In the genomic region with DNA sequence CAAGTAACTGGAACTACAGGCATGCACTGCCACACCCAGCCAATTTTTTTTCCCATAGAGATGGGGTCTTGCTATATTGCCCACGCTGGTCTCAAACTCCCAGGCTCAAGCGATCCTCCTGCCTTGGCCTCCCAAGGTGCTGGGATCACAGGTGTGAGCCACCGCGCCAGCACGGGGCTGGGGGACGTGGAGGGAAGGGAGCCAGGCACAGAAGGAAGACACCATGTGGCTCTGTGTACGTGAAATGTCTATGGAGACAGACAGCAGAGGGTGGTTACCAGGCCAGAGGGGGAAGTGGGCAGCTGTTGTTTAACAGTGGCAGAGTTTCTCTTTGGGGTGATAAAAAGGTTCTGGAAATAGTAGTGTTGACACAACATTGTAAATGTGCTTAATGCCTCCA, we compare ENCODE assay signal across 14 cellular contexts. TPM values are rescaled to one million over a fixed set of nuclear protein-coding genes. Genes with fewer than 3 reads are reported as not detected.
A peak's percentile ranks its signal among the peaks of the same experiment; 100 is the strongest.
DNase-seq lines count a peak whose midpoint lies in the region; ATAC-seq and TF ChIP-seq lines count a peak whose summit lies in the region.
"Had no signal": no experiment of that assay in that cellular context is flagged by ENCODE, and none has a peak within 500 bp of the region (broad histone marks: within the 10 kb centered on the region; RNA-seq: fewer than 3 reads in every experiment).

No MANE protein-coding gene starts in this region.

- no peak for ATAC-seq in naive thymus-derived CD4-positive, alpha-beta T cell

- H3K27me3 ChIP-seq in CD4-positive, alpha-beta memory T cell (ENCODE audit: insufficient read depth, low read length): no peaks in the 10 kb centered on the region
- no peaks in the 10 kb centered on the region for H3K27me3 ChIP-seq in naive thymus-derived CD4-positive, alpha-beta T cell (ENCODE audit: control insufficient read depth in 2 of 2, insufficient read depth in 2 of 2, low read length in 2 of 2)
- H3K27me3 ChIP-seq in ovary (no peaks in the 10 kb centered on the region), testis (no peaks in the 10 kb centered on the region)

- no peak for TF ChIP-seq EP300 in ovary (IDR thresholded peaks at IDR 0.05)

- no peaks in the 10 kb centered on the region for H3K36me3 ChIP-seq in CD4-positive, alpha-beta memory T cell (ENCODE audit: insufficient read depth, low read length)
- no peaks in the 10 kb centered on the region for H3K36me3 ChIP-seq in naive thymus-derived CD4-positive, alpha-beta T cell (ENCODE audit: control insufficient read depth in 2 of 3, insufficient read depth in 3 of 3, low read length in 3 of 3)
- no peaks in the 10 kb centered on the region for H3K36me3 ChIP-seq in ovary
- H3K36me3 ChIP-seq in testis (ENCODE audit: low read depth, missing control alignments): no peaks in the 10 kb centered on the region
- H3K36me3 ChIP-seq: sigmoid colon had no signal

- TF ChIP-seq CTCF in ovary (IDR thresholded peaks at IDR 0.05) (no peak), testis (IDR thresholded peaks at IDR 0.05) (no peak)

- CTCF ChIA-PET in CD4-positive, alpha-beta memory T cell (lab: Charles Lee; ENCODE audit: partially characterized antibody): no interaction called here
- CTCF ChIA-PET in naive thymus-derived CD4-positive, alpha-beta T cell (lab: Charles Lee): interaction anchor here (1.4 kb wide), 1 partner anchor 45 kb away, joined by 4 read pairs; no protein-coding TSS in a partner anchor

- no peaks in the 10 kb centered on the region for H3K9me3 Mint-ChIP-seq in CD4-positive, alpha-beta memory T cell
- H3K9me3 Mint-ChIP-seq in naive thymus-derived CD4-positive, alpha-beta T cell: no peaks in the 10 kb centered on the region

- H3K4me1 ChIP-seq in CD4-positive, alpha-beta memory T cell (ENCODE audit: insufficient read depth, low read length): peaks cover 53% of the 10 kb centered on the region
- H3K4me1 ChIP-seq in naive thymus-derived CD4-positive, alpha-beta T cell (ENCODE audit: control insufficient read depth in 2 of 2, insufficient read depth in 2 of 2, low read length in 2 of 2): peaks cover 28 to 49% of the 10 kb centered on the region in 2 donors
- H3K4me1 ChIP-seq in ovary (ENCODE audit: insufficient read depth) (no peaks in the 10 kb centered on the region), testis (peaks cover 3% of the 10 kb centered on the region)

- no peak for TF ChIP-seq POLR2A in ovary (IDR thresholded peaks at IDR 0.05)
- TF ChIP-seq POLR2A in testis (IDR thresholded peaks at IDR 0.05): no peak

- H3K4me3 ChIP-seq in CD4-positive, alpha-beta memory T cell (ENCODE audit: low read length in 2 of 2): no peak overlapping the region
- peak overlapping the region; percentile 58; the same call in 1 of the 2 replicates for H3K4me3 ChIP-seq in Jurkat, Clone E6-1 (ENCODE audit: low read length)
- no peak overlapping the region for H3K4me3 ChIP-seq in naive thymus-derived CD4-positive, alpha-beta T cell (ENCODE audit: low read length)
- H3K4me3 ChIP-seq in ovary (no peak overlapping the region), testis (no peak overlapping the region)
- H3K4me3 ChIP-seq: sigmoid colon had no signal

- WGBS in ovary, 3 donors: 70 to 78% (median 74%) methylated on average over 7 of the region's 7 CpGs
- 82 to 87% methylated on average over 7 of the region's 7 CpGs for WGBS in testis, 2 donors

- no peaks in the 10 kb centered on the region for H3K9me3 ChIP-seq in CD4-positive, alpha-beta memory T cell (ENCODE audit: control insufficient read depth in 1 of 2, low read length in 2 of 2)
- H3K9me3 ChIP-seq in naive thymus-derived CD4-positive, alpha-beta T cell (ENCODE audit: control insufficient read depth in 2 of 3, low read length in 3 of 3): no peaks in the 10 kb centered on the region
- H3K9me3 ChIP-seq in ovary (no peaks in the 10 kb centered on the region), testis (no peaks in the 10 kb centered on the region)
- H3K9me3 ChIP-seq: Caco-2, sigmoid colon had no signal

- H3K27ac Mint-ChIP-seq in CD4-positive, alpha-beta memory T cell: peak overlapping the region; percentile 36 to 95 (median 88)
- peak overlapping the region; percentile 36 to 92 (median 84) for H3K27ac Mint-ChIP-seq in naive thymus-derived CD4-positive, alpha-beta T cell

- no peak for DNase-seq in CD4-positive, alpha-beta memory T cell
- DNase-seq in Jurkat, Clone E6-1 (ENCODE audit: low read depth, low spot score): no peak
- DNase-seq in UCSD-AML1 (lab: John Stamatoyannopoulos, UW; ENCODE audit: unreplicated experiment) (peak; percentile 42), ovary (no peak), NCI-H1417 treated with DMSO at 0.1 percent for 48 hours (lab: John Stamatoyannopoulos, UW) (no peak), testis (no peak), NCI-H345 treated with DMSO at 0.1 percent for 48 hours (lab: John Stamatoyannopoulos, UW; ENCODE audit: unreplicated experiment) (no peak)
- DNase-seq in naive thymus-derived CD4-positive, alpha-beta T cell: no peak
- DNase-seq: activated T-cell treated with anti-CD3 and anti-CD28 coated beads, Interleukin-2, amount 50 U/mL, for 48 hours; Caco-2; islet precursor cell; MM.1S; NCI-H446; sigmoid colon had no signal

- peaks cover 21 to 50% (median 35%) of the 10 kb centered on the region in 4 donors for H3K4me1 Mint-ChIP-seq in CD4-positive, alpha-beta memory T cell
- peaks cover 11 to 50% (median 39%) of the 10 kb centered on the region in 7 donors for H3K4me1 Mint-ChIP-seq in naive thymus-derived CD4-positive, alpha-beta T cell

- H3K36me3 Mint-ChIP-seq in CD4-positive, alpha-beta memory T cell: no peaks in the 10 kb centered on the region
- no peaks in the 10 kb centered on the region for H3K36me3 Mint-ChIP-seq in naive thymus-derived CD4-positive, alpha-beta T cell

- POLR2A ChIA-PET in CD4-positive, alpha-beta memory T cell (lab: Charles Lee; ENCODE audit: partially characterized antibody): interaction anchor here (0.8 kb wide), 1 partner anchor 11 kb away, joined by 3 read pairs; no protein-coding TSS in a partner anchor
- POLR2A ChIA-PET in naive thymus-derived CD4-positive, alpha-beta T cell (lab: Charles Lee): interaction anchor here (0.6 kb wide), 1 partner anchor 124 kb away, joined by 3 read pairs; no protein-coding TSS in a partner anchor

- peak overlapping the region in 7 of 8 donors; percentile 24 to 85 (median 60) for H3K4me3 Mint-ChIP-seq in CD4-positive, alpha-beta memory T cell
- peak overlapping the region in 7 of 10 donors; percentile 57 to 78 (median 64) for H3K4me3 Mint-ChIP-seq in naive thymus-derived CD4-positive, alpha-beta T cell

- intact Hi-C loops in CD4-positive, alpha-beta memory T cell (cut with micrococcal nuclease): no loop called here
- intact Hi-C loops in naive thymus-derived CD4-positive, alpha-beta T cell (cut with micrococcal nuclease): loop anchor here in 1 of 2 donors (10.0 kb wide), 1 partner anchor 335 kb away; the partner anchor contains the start of gene ZFPM1
- intact Hi-C loops in ovary (cut with DNase I): no loop called here
- intact Hi-C loops in testis (cut with DNase I; ENCODE audit: low total_unique reads): no loop called here

- no peaks in the 10 kb centered on the region for H3K27me3 Mint-ChIP-seq in CD4-positive, alpha-beta memory T cell
- H3K27me3 Mint-ChIP-seq in naive thymus-derived CD4-positive, alpha-beta T cell: no peaks in the 10 kb centered on the region

- no peak overlapping the region for H3K27ac ChIP-seq in CD4-positive, alpha-beta memory T cell (ENCODE audit: low read depth, low read length)
- peak overlapping the region; percentile 60 for H3K27ac ChIP-seq in naive thymus-derived CD4-positive, alpha-beta T cell (ENCODE audit: low read depth, low read length)
- H3K27ac ChIP-seq in ovary (no peak overlapping the region), testis (no peak overlapping the region)
- H3K27ac ChIP-seq: sigmoid colon had no signal

RNA-seq across cellular contexts. Expression of gene PIEZO1, which starts 4.6 kb away (rescaled TPM):
- 100 to 1,000 TPM; 274 to 302 TPM for total RNA-seq in CD4-positive, alpha-beta memory T cell
- polyA plus RNA-seq in CD4-positive, alpha-beta memory T cell: 10 to 100 TPM; 12.0 to 67.5 TPM
- polyA plus RNA-seq in Jurkat, Clone E6-1 (2012; ENCODE audit: insufficient read depth, insufficient read length): 194 TPM
- total RNA-seq in naive thymus-derived CD4-positive, alpha-beta T cell: 100 to 1,000 TPM in 4 of 5 experiments, 10 to 100 TPM in 1; 84.5 to 237 (median 124) TPM
- 10 to 100 TPM in 1 of 2 donors, 1 to 10 TPM in 1; 3.6 to 12.2 TPM for polyA plus RNA-seq in naive thymus-derived CD4-positive, alpha-beta T cell
- total RNA-seq in ovary: 10 to 100 TPM; 27.8 to 93.5 (median 49.1) TPM
- polyA plus RNA-seq in ovary: 10 to 100 TPM; 13.0 to 62.1 TPM
- 10 to 100 TPM; 40.7 to 44.5 TPM for total RNA-seq in testis
- polyA plus RNA-seq in testis (ENCODE audit: insufficient read depth, low read depth, low replicate concordance): 24.2 TPM

RNA-seq across cellular contexts. Expression of gene CDT1, which starts 14.0 kb away (rescaled TPM):
- total RNA-seq in CD4-positive, alpha-beta memory T cell: under 1 TPM; 0.17 TPM
- under 1 TPM; 0.19 to 0.26 TPM for polyA plus RNA-seq in CD4-positive, alpha-beta memory T cell
- 93.9 TPM for polyA plus RNA-seq in Jurkat, Clone E6-1 (2012; ENCODE audit: insufficient read depth, insufficient read length)
- total RNA-seq in naive thymus-derived CD4-positive, alpha-beta T cell: 10 to 100 TPM in 1 of 5 experiments, 1 to 10 TPM in 1, under 1 TPM in 2, not detected in 1; 0.35 to 79.2 (median 1.6) TPM
- under 1 TPM; 0.09 to 0.19 TPM for polyA plus RNA-seq in naive thymus-derived CD4-positive, alpha-beta T cell
- total RNA-seq in ovary (1 to 10 TPM in 4 of 7 donors, under 1 TPM in 2, not detected in 1; 0.66 to 3.2 (median 1.5) TPM), testis (10 to 100 TPM; 14.9 to 19.1 TPM)
- polyA plus RNA-seq in ovary (under 1 TPM; 0.18 to 0.56 TPM), testis (ENCODE audit: insufficient read depth, low read depth, low replicate concordance) (11.9 TPM)

RNA-seq across cellular contexts. Expression of gene APRT, which starts 22.1 kb away (rescaled TPM):
- total RNA-seq in CD4-positive, alpha-beta memory T cell: 100 to 1,000 TPM; 171 to 175 TPM
- 100 to 1,000 TPM; 569 to 624 TPM for polyA plus RNA-seq in CD4-positive, alpha-beta memory T cell
- polyA plus RNA-seq in Jurkat, Clone E6-1 (2012; ENCODE audit: insufficient read depth, insufficient read length): 328 TPM
- total RNA-seq in naive thymus-derived CD4-positive, alpha-beta T cell: 100 to 1,000 TPM; 134 to 178 (median 161) TPM
- 100 to 1,000 TPM; 446 to 513 TPM for polyA plus RNA-seq in naive thymus-derived CD4-positive, alpha-beta T cell
- total RNA-seq in ovary (100 to 1,000 TPM in 2 of 7 donors, 10 to 100 TPM in 5; 51.3 to 150 (median 74.1) TPM), testis (10 to 100 TPM; 62.1 to 82.1 TPM)
- polyA plus RNA-seq in ovary (10 to 100 TPM; 12.7 to 76.9 TPM), testis (ENCODE audit: insufficient read depth, low read depth, low replicate concordance) (86.0 TPM)
